8 cellular contexts compared by ENCODE assay signal in the genomic region with DNA sequence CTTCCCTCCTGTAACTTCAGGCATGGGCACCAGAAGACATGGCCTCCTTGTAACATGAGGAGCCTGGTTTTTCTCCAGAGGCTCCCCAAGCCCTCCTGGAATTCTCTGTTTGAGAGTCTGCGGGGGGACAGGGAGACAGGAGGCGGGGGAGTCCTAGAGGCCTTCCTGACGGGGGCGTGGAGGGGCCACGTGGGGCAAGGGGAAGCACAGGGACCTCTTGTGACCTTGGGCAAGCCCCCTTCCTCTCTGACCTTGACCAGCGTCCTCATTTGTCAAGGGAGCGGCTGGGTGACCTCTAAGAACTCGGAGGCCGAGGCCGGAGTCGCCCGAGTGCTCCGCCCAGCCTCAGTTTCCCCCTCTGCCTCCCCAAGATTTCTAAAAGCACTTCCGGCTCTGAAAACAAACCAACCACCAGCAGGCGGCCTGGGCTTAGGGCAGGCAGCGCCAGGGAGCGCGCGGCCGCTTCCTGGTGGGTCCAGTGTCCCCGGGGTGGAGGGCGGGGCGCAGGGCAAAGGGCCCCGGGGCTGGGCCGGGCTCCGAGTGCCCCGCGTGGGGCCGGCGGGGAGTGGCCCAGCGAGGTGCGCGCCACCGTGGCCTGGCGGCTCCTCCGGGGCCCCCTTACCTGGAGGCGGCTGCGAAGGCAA. TPM values are rescaled to one million over a fixed set of nuclear protein-coding genes. Genes with fewer than 3 reads are reported as not detected.
DNase-seq lines count a peak whose midpoint lies in the region; ATAC-seq and TF ChIP-seq lines count a peak whose summit lies in the region.

No MANE protein-coding gene starts in this region.

- H3K9me3 Mint-ChIP-seq in activated CD4-positive, alpha-beta T cell treated with anti-CD3 and anti-CD28 coated beads for 36 hours (ENCODE audit: low read depth), result no peaks in the 10 kb centered on the region

- peak in 1 of 56 donors; percentile 15 for TF ChIP-seq CTCF in dorsolateral prefrontal cortex (IDR thresholded peaks at IDR 0.05 in 54 of 56, conservative IDR thresholded peaks at IDR 0.05 in 2 of 56; ENCODE audit: low read depth in 1 of 56, partially characterized antibody in 56 of 56)

- intact Hi-C loops in activated CD4-positive, alpha-beta T cell treated with anti-CD3 and anti-CD28 coated beads for 36 hours (cut with DNase I, micrococcal nuclease), result loop anchor here in 1 of 2 experiments (1.0 kb wide), 2 partner anchors 83 to 88 kb away; a partner anchor contains a TSS
- intact Hi-C loops in dorsolateral prefrontal cortex (cut with DNase I), result no loop called here

- CTCF ChIA-PET in activated CD4-positive, alpha-beta T cell treated with anti-CD3 and anti-CD28 coated beads for 36 hours (lab: Charles Lee), result interaction anchor here (0.6 to 1.6 kb wide), 2 partner anchors 137 to 371 kb away, joined by 3 read pairs; no protein-coding TSS in a partner anchor

- DNase-seq in CD1c-positive myeloid dendritic cell (ENCODE audit: extremely low spot score) (peak; percentile 63), LHCN-M2 (ENCODE audit: low read depth) (peak; percentile 49), dorsolateral prefrontal cortex (no peak), mesenteric fat pad (ENCODE audit: low spot score) (peak; percentile 91)
- DNase-seq in activated CD4-positive, alpha-beta T cell treated with anti-CD3 and anti-CD28 coated beads for 36 hours, result peak; percentile 73
- peak; percentile 42 for DNase-seq in stimulated activated CD8-positive, alpha-beta memory T cell treated with anti-CD3 and anti-CD28 coated beads, Interleukin-4, amount 100 ng/mL, for 24 hours (ENCODE audit: low read depth)

- peaks cover 11% of the 10 kb centered on the region for H3K36me3 Mint-ChIP-seq in activated CD4-positive, alpha-beta T cell treated with anti-CD3 and anti-CD28 coated beads for 36 hours (ENCODE audit: low read depth)

- peak overlapping the region; percentile 75 for H3K4me3 Mint-ChIP-seq in activated CD4-positive, alpha-beta T cell treated with anti-CD3 and anti-CD28 coated beads for 36 hours

- H3K4me3 ChIP-seq in dorsolateral prefrontal cortex, result peak overlapping the region in 58 of 59 donors; percentile 19 to 75 (median 62)

- peaks cover 0 to 31% (median 4%) of the 10 kb centered on the region in 45 donors for H3K27me3 ChIP-seq in dorsolateral prefrontal cortex

- peak overlapping the region in 6 of 59 donors; percentile 14 to 63 (median 50) for H3K27ac ChIP-seq in dorsolateral prefrontal cortex

- POLR2A ChIA-PET in activated CD4-positive, alpha-beta T cell treated with anti-CD3 and anti-CD28 coated beads for 36 hours (lab: Charles Lee), result no interaction called here

- peak; percentile 19 for ATAC-seq in GM19468 (IDR thresholded peaks at IDR 0.05; ENCODE audit: extremely low read depth, unreplicated experiment)
- ATAC-seq in activated CD4-positive, alpha-beta T cell treated with anti-CD3 and anti-CD28 coated beads for 36 hours, result peak; percentile 76
- no peak for ATAC-seq in HG03378 (IDR thresholded peaks at IDR 0.05; ENCODE audit: unreplicated experiment)

- H3K27me3 Mint-ChIP-seq in activated CD4-positive, alpha-beta T cell treated with anti-CD3 and anti-CD28 coated beads for 36 hours, result no peaks in the 10 kb centered on the region

- peaks cover 32% of the 10 kb centered on the region for H3K4me1 Mint-ChIP-seq in activated CD4-positive, alpha-beta T cell treated with anti-CD3 and anti-CD28 coated beads for 36 hours

- peak overlapping the region; percentile 90 for H3K27ac Mint-ChIP-seq in activated CD4-positive, alpha-beta T cell treated with anti-CD3 and anti-CD28 coated beads for 36 hours

RNA-seq across cellular contexts. Expression of a gene that starts 0.4 kb away (rescaled TPM):
- total RNA-seq in LHCN-M2 (2014; rRNA removed), result 19.8 and 20.6 TPM in 2 replicates
- polyA plus RNA-seq in LHCN-M2 (2012), result 12.2 TPM
- 10 to 100 TPM; 13.2 to 15.6 TPM for total RNA-seq in activated CD4-positive, alpha-beta T cell treated with anti-CD3 and anti-CD28 coated beads for 36 hours
- 1 to 10 TPM; 1.0 to 9.0 (median 3.4) TPM for total RNA-seq in dorsolateral prefrontal cortex
- total RNA-seq in mesenteric fat pad, result 13.6 TPM

RNA-seq across cellular contexts. Expression of a gene that starts 15.7 kb away (rescaled TPM):
- total RNA-seq in LHCN-M2 (2014; rRNA removed) (not detected in 2 replicates), dorsolateral prefrontal cortex (not detected), mesenteric fat pad (not detected)
- polyA plus RNA-seq in LHCN-M2 (2012), result not detected
- not detected for total RNA-seq in activated CD4-positive, alpha-beta T cell treated with anti-CD3 and anti-CD28 coated beads for 36 hours

Comparison
In these comparisons a context has a peak if more than half of its experiments do, and no peak if none do; other contexts are left out.
1. DNase-seq: peak in CD1c-positive myeloid dendritic cell (single experiment), LHCN-M2 (single experiment), activated CD4-positive, alpha-beta T cell treated with anti-CD3 and anti-CD28 coated beads for 36 hours (single experiment), mesenteric fat pad (single experiment) and stimulated activated CD8-positive, alpha-beta memory T cell treated with anti-CD3 and anti-CD28 coated beads, Interleukin-4, amount 100 ng/mL, for 24 hours (single experiment); none in dorsolateral prefrontal cortex (0 of 10).